Comparison of ENCODE assay signal across 1 cellular context in genomic region chr12:110355080-110355479, GRCh38.
TF ChIP-seq lines count a peak whose summit lies in the region.

No MANE protein-coding gene starts in this region.

TF ChIP-seq in H1, 55 proteins besides CTCF, POLR2A, EP300 and RAD21 (continued from another document):
- TF ChIP-seq RNF2 (IDR thresholded peaks at IDR 0.05; ENCODE audit: borderline replicate concordance, low read depth, low read length, missing control alignments, poor library complexity, severe bottlenecking) (no peak), SIN3A (conservative IDR thresholded peaks at IDR 0.05 in 1 of 2, IDR thresholded peaks at IDR 0.05 in 1 of 2; ENCODE audit: low read depth in 1 of 2, low read length in 2 of 2) (no peak), ZNF274 (IDR thresholded peaks at IDR 0.05; ENCODE audit: borderline replicate concordance, extremely low read depth, low read length) (no peak), CBX8 (IDR thresholded peaks at IDR 0.05; ENCODE audit: borderline replicate concordance, low read depth, low read length) (no peak), SP4 (IDR thresholded peaks at IDR 0.05; ENCODE audit: low read length) (no peak), EZH2 (IDR thresholded peaks at IDR 0.05; ENCODE audit: low read depth, low read length, severe bottlenecking) (no peak), SRF (IDR thresholded peaks at IDR 0.05; ENCODE audit: low read depth, low read length) (no peak), GTF2F1 (IDR thresholded peaks at IDR 0.05; ENCODE audit: borderline replicate concordance, low read depth, low read length) (no peak), SUZ12 (IDR thresholded peaks at IDR 0.05; ENCODE audit: low read length) (no peak), SAP30 (IDR thresholded peaks at IDR 0.05; ENCODE audit: insufficient read depth, insufficient replicate concordance, low read length) (no peak), SP1 (IDR thresholded peaks at IDR 0.05; ENCODE audit: low read depth, low read length) (no peak), EGR1 (IDR thresholded peaks at IDR 0.05; ENCODE audit: borderline replicate concordance, low read depth, low read length) (no peak), KDM4A (IDR thresholded peaks at IDR 0.05; ENCODE audit: low read depth, low read length, severe bottlenecking) (no peak), JUND (IDR thresholded peaks at IDR 0.05; ENCODE audit: low read length) (no peak)
